8 cellular contexts compared by ENCODE assay signal in genomic region chr1:151281225-151281968, GRCh38. TPM values are rescaled to one million over a fixed set of nuclear protein-coding genes. Genes with fewer than 3 reads are reported as not detected.
A peak's percentile ranks its signal among the peaks of the same experiment; 100 is the strongest.
DNase-seq lines count a peak whose midpoint lies in the region; ATAC-seq and TF ChIP-seq lines count a peak whose summit lies in the region.

No MANE protein-coding gene starts in this region.

- H3K27ac Mint-ChIP-seq in activated naive CD8-positive, alpha-beta T cell, result peak overlapping the region; percentile 99

- no peaks in the 10 kb centered on the region for H3K27me3 Mint-ChIP-seq in activated naive CD8-positive, alpha-beta T cell

- H3K9me3 ChIP-seq in testis, result no peaks in the 10 kb centered on the region

- no peaks in the 10 kb centered on the region for H3K27me3 ChIP-seq in testis

- peak overlapping the region; percentile 61 to 85 for H3K4me3 ChIP-seq in testis

- WGBS in testis, 2 donors, result 0 to 1% methylated on average over 38 to 48 of the region's 48 CpGs

- intact Hi-C loops in testis (cut with DNase I; ENCODE audit: low total_unique reads), result no loop called here

- peak overlapping the region; percentile 94 to 99 for H3K27ac ChIP-seq in testis

- no peaks in the 10 kb centered on the region for H3K36me3 ChIP-seq in testis (ENCODE audit: low read depth, missing control alignments)

- peak; percentile 96 for DNase-seq in GM04504 (ENCODE audit: low read depth)
- peak; percentile 98 for DNase-seq in NCI-H1092 treated with DMSO at 0.1 percent for 48 hours (lab: John Stamatoyannopoulos, UW)
- DNase-seq in glomerular visceral epithelial cell (ENCODE audit: extremely low spot score), result peak; percentile 99
- peak; percentile 88 for DNase-seq in omental fat pad (ENCODE audit: low spot score)
- DNase-seq in testis, result peak; percentile 94

- H3K9me3 Mint-ChIP-seq in activated naive CD8-positive, alpha-beta T cell (ENCODE audit: low read depth), result no peaks in the 10 kb centered on the region

- H3K4me1 Mint-ChIP-seq in activated naive CD8-positive, alpha-beta T cell (ENCODE audit: low read depth), result peaks cover 35% of the 10 kb centered on the region

- TF ChIP-seq POLR2A in testis (IDR thresholded peaks at IDR 0.05), result no peak

- TF ChIP-seq CTCF in omental fat pad (IDR thresholded peaks at IDR 0.05) (no peak), testis (IDR thresholded peaks at IDR 0.05) (peak; percentile 45 to 68 (median 68))

- H3K36me3 Mint-ChIP-seq in activated naive CD8-positive, alpha-beta T cell, result no peaks in the 10 kb centered on the region

- H3K4me1 ChIP-seq in testis, result peaks cover 19% of the 10 kb centered on the region

- H3K4me3 Mint-ChIP-seq in activated naive CD8-positive, alpha-beta T cell, result peak overlapping the region; percentile 99

- ATAC-seq in HG02610 (IDR thresholded peaks at IDR 0.05; ENCODE audit: unreplicated experiment) (peak; percentile 24), SK-N-SH treated with all-trans-retinoic acid at 6 μM for 48 hours (peak; percentile 60), omental fat pad (ENCODE audit: low FRiP score) (peak; percentile 81)

TF ChIP-seq in SK-N-SH treated with all-trans-retinoic acid at 6 μM for 48 hours, 23 proteins besides CTCF, POLR2A, EP300 and RAD21:
- TF ChIP-seq ZNF70 (CRISPR knock-in tag; IDR thresholded peaks at IDR 0.05) (no peak), GLIS3 (CRISPR knock-in tag; IDR thresholded peaks at IDR 0.05) (no peak), PATZ1 (CRISPR knock-in tag; IDR thresholded peaks at IDR 0.05; ENCODE audit: borderline replicate concordance) (no peak), RARB (CRISPR knock-in tag; IDR thresholded peaks at IDR 0.05) (no peak), TOX (CRISPR knock-in tag; IDR thresholded peaks at IDR 0.05; ENCODE audit: borderline replicate concordance) (no peak; the same call in 1 of the 2 replicates), CSDC2 (CRISPR knock-in tag; IDR thresholded peaks at IDR 0.05) (no peak), BACH2 (CRISPR knock-in tag; IDR thresholded peaks at IDR 0.05; ENCODE audit: borderline replicate concordance) (no peak), ZFP3 (CRISPR knock-in tag; IDR thresholded peaks at IDR 0.05) (no peak), TCF4 (CRISPR knock-in tag; IDR thresholded peaks at IDR 0.05; ENCODE audit: borderline replicate concordance) (no peak; the same call in 1 of the 2 replicates), ZC3H10 (CRISPR knock-in tag; IDR thresholded peaks at IDR 0.05) (no peak), SNAI2 (CRISPR knock-in tag; IDR thresholded peaks at IDR 0.05) (no peak), ZNF565 (CRISPR knock-in tag; conservative IDR thresholded peaks at IDR 0.05; ENCODE audit: low read depth) (no peak; the same call in 1 of the 2 replicates), PPARA (CRISPR knock-in tag; IDR thresholded peaks at IDR 0.05; ENCODE audit: borderline replicate concordance) (peak; percentile 56; the same call in 1 of the 2 replicates), POU6F1 (CRISPR knock-in tag; IDR thresholded peaks at IDR 0.05; ENCODE audit: borderline replicate concordance, low read depth) (no peak; the same call in 1 of the 2 replicates), TSHZ2 (CRISPR knock-in tag; IDR thresholded peaks at IDR 0.05) (peak; percentile 50; the same call in 1 of the 2 replicates), ZFP30 (CRISPR knock-in tag; IDR thresholded peaks at IDR 0.05) (no peak), ZNF8 (CRISPR knock-in tag; IDR thresholded peaks at IDR 0.05) (0 out of 2 replicates have a peak, but pooled peaks have one; percentile 21), ARNTL (CRISPR knock-in tag; IDR thresholded peaks at IDR 0.05; ENCODE audit: borderline replicate concordance, low read depth) (peak; percentile 66; the same call in 1 of the 2 replicates)

RNA-seq across cellular contexts. Expression of gene ZNF687, which starts 0.7 kb away (rescaled TPM):
- total RNA-seq in omental fat pad (10 to 100 TPM; 10.1 to 15.3 (median 14.2) TPM), testis (10 to 100 TPM; 39.9 to 58.2 TPM)
- polyA plus RNA-seq in testis (ENCODE audit: insufficient read depth, low read depth, low replicate concordance), result 38.4 TPM

RNA-seq across cellular contexts. Expression of gene PSMD4, which starts 26.9 kb away (rescaled TPM):
- 100 to 1,000 TPM in 3 of 4 donors, 10 to 100 TPM in 1; 96.4 to 148 (median 131) TPM for total RNA-seq in omental fat pad
- total RNA-seq in testis, result 100 to 1,000 TPM; 164 to 196 TPM
- polyA plus RNA-seq in testis (ENCODE audit: insufficient read depth, low read depth, low replicate concordance), result 333 TPM

RNA-seq across cellular contexts. Expression of gene PI4KB, which starts 45.8 kb away (rescaled TPM):
- total RNA-seq in omental fat pad (100 to 1,000 TPM in 1 of 4 donors, 10 to 100 TPM in 3; 80.4 to 109 (median 87.2) TPM), testis (100 to 1,000 TPM in 1 of 2 donors, 10 to 100 TPM in 1; 87.9 to 103 TPM)
- 86.8 TPM for polyA plus RNA-seq in testis (ENCODE audit: insufficient read depth, low read depth, low replicate concordance)

Comparison
In these comparisons a context has a peak if more than half of its experiments do, and no peak if none do; other contexts are left out.
1. Peak in every context shown above with its lines: DNase-seq, ATAC-seq, H3K4me3 ChIP-seq and H3K27ac ChIP-seq.
2. ATAC-seq: peak in every context shown above with its lines; median percentile 81 in omental fat pad; 60 in SK-N-SH treated with all-trans-retinoic acid at 6 μM for 48 hours; 24 in HG02610.
3. CTCF ChIP-seq: peak in testis (3 of 3); none in omental fat pad (0 of 3).